Comparison of ENCODE assay signal across 23 cellular contexts in the genomic region with DNA sequence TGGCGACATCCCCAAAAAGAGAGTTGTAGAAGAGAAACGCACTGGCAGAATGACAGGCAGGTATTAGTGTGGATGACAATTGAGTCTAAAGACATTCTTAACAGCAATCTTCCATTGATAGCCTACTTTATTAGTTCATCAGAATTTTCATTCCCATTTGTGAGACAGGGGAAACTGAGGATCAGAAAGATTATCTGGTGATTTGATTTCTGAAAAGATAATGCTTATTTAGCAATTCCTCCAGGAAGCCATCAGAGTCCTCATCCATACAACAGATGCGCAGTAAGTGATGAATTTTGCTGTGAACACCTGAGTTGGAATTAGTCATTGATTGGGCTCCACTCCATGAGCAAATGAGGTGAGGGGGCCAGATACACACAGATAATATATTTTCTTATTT.
"Had no signal": no experiment of that assay in that cellular context is flagged by ENCODE, and none has a peak within 500 bp of the region (broad histone marks: within the 10 kb centered on the region; RNA-seq: fewer than 3 reads in every experiment).

No MANE protein-coding gene starts in this region.

- FAIRE-seq: colon, frontal cortex, kidney had no signal

- ATAC-seq: foreskin keratinocyte, gastroesophageal sphincter, heart left ventricle, left lung, left ventricle myocardium superior, lower lobe of right lung, mucosa of descending colon had no signal

- H3K36me3 Mint-ChIP-seq: mesothelial cell of epicardium had no signal

- H3K9me3 Mint-ChIP-seq: immature natural killer cell had no signal

- DNase-seq: dermis blood vessel endothelial cell; dorsolateral prefrontal cortex; effector CD4-positive, alpha-beta T cell; effector memory CD4-positive, alpha-beta T cell; foreskin keratinocyte; heart left ventricle; hypothalamus; immature natural killer cell; islet precursor cell; kidney; kidney glomerular epithelial cell; left lung; left ventricle myocardium superior; lower lobe of right lung; mesenchymal stem cell; mucosa of descending colon had no signal

- H3K4me1 ChIP-seq: foreskin keratinocyte, gastroesophageal sphincter, left lung, lower lobe of right lung had no signal

- H3K9me3 ChIP-seq: esophagus muscularis mucosa, gastroesophageal sphincter, heart left ventricle, left lung, lower lobe of right lung, mucosa of descending colon had no signal

- H3K4me2 ChIP-seq: hepatocyte had no signal

- H3K27ac ChIP-seq: coronary artery, dorsolateral prefrontal cortex, esophagus muscularis mucosa, foreskin keratinocyte, gastroesophageal sphincter, heart left ventricle, hepatocyte, left lung, lower lobe of right lung had no signal

- H3K4me3 Mint-ChIP-seq: immature natural killer cell, mesothelial cell of epicardium had no signal

- H3K27ac Mint-ChIP-seq: immature natural killer cell, mesothelial cell of epicardium had no signal

- H3K27me3 ChIP-seq: dorsolateral prefrontal cortex, foreskin keratinocyte, gastroesophageal sphincter, heart left ventricle, hepatocyte, left lung had no signal

- H3K4me1 Mint-ChIP-seq: immature natural killer cell had no signal

- H3K4me3 ChIP-seq: coronary artery, dorsolateral prefrontal cortex, esophagus muscularis mucosa, gastroesophageal sphincter, heart left ventricle, hepatocyte, left lung, lower lobe of right lung, mucosa of descending colon had no signal

- H3K36me3 ChIP-seq: esophagus muscularis mucosa, gastroesophageal sphincter, heart left ventricle, left lung, lower lobe of right lung had no signal
